23 cellular contexts compared by ENCODE assay signal in genomic region chr1:183516725-183517124, GRCh38.
"Had no signal": no experiment of that assay in that cellular context is flagged by ENCODE, and none has a peak within 500 bp of the region (broad histone marks: within the 10 kb centered on the region; RNA-seq: fewer than 3 reads in every experiment).

No MANE protein-coding gene starts in this region.

- ATAC-seq: activated CD4-positive, CD25-positive, alpha-beta regulatory T cell treated with anti-CD3 and anti-CD28 coated beads, Interleukin-2, amount 50 U/mL, for 24 hours; activated CD8-positive, alpha-beta memory T cell treated with anti-CD3 and anti-CD28 coated beads, Interleukin-2, amount 10 ng/mL, durations not matched to agents 7 days and 5 days; activated CD8-positive, alpha-beta T cell treated with anti-CD3 and anti-CD28 coated beads for 36 hours; esophagus mucosa; stimulated activated naive B cell treated with anti-CD40 and anti-IgM and Interleukin-4, amounts not matched to agents 10 μg/mL and 1 μg/mL and 100 μg/mL, for 72 hours had no signal

- DNase-seq: activated CD4-positive, alpha-beta T cell treated with anti-CD3 and anti-CD28 coated beads, Interleukin-2, amount 10 ng/mL, durations not matched to agents 7 days and 5 days; activated CD8-positive, alpha-beta memory T cell treated with anti-CD3 and anti-CD28 coated beads, Interleukin-2, amount 10 ng/mL, durations not matched to agents 7 days and 5 days; activated CD8-positive, alpha-beta T cell treated with anti-CD3 and anti-CD28 coated beads for 36 hours; activated gamma-delta T cell; activated T-cell treated with anti-CD3 and anti-CD28 coated beads for 4 hours; aorta; central memory CD4-positive, alpha-beta T cell; dermis blood vessel endothelial cell; effector CD8-positive, alpha-beta T cell; glutamatergic neuron; hippocampal formation; kidney glomerular epithelial cell; posterior cingulate gyrus; retina; sigmoid colon; stimulated activated CD4-positive, alpha-beta T cell treated with anti-CD3 and anti-CD28 coated beads, Interleukin-2, amount 100 ng/mL, for 48 hours; stimulated activated CD8-positive, alpha-beta memory T cell treated with anti-CD3 and anti-CD28 coated beads, Interleukin-4, amount 100 ng/mL, for 48 hours; stimulated activated naive B cell treated with anti-CD40 and anti-IgM and Interleukin-4, amounts not matched to agents 10 μg/mL and 1 μg/mL and 100 μg/mL, for 72 hours; trophoblast cell had no signal

- H3K9me3 ChIP-seq: sigmoid colon, vagina had no signal

- H3K4me3 ChIP-seq: sigmoid colon, smooth muscle cell, vagina had no signal

- H3K27me3 ChIP-seq: sigmoid colon, vagina had no signal

- H3K27ac ChIP-seq: sigmoid colon, vagina had no signal
